In the genomic region with DNA sequence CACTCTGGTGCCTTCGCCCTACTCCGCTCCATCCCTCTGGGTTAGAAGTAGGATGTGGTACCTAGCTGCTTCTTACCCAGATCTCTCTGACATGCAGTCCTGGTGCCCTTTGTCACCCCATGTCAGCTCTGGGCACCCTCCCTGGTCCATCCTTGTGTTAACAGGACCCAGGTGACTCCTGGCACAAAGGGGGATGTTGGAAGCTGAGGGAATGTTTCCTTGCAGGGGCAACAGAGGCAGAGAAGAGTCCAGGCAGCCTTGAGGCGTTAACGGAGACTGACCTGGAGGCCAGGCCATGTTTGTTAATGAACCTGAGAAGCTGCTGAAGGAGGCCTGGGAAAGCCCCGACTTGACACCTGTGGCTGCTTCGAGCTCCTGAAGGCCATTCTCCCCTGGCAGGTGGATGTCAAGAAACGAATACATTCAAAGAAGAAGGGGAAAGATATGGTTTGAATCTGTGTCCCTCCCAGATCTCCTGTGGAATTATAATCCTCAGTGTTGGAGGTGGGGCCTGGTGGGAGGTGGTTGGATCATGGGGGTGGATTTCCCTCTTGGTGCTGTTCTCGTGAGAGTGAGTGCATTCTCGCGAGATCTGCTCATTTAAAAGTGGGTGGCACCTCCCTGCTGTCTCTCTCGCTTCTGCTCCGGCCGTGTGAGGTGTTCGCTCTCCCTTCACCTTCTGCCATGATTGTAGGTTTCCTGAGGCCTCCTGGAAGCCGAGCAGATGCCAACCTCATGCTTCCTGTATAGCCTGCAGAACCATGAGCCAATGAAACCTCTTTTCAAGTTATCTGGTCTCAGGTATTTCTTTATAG, we compare ENCODE assay signal across 29 cellular contexts. TPM values are rescaled to one million over a fixed set of nuclear protein-coding genes. Genes with fewer than 3 reads are reported as not detected.
DNase-seq lines count a peak whose midpoint lies in the region; ATAC-seq, FAIRE-seq and TF ChIP-seq lines count a peak whose summit lies in the region.
"Had no signal": no experiment of that assay in that cellular context is flagged by ENCODE, and none has a peak within 500 bp of the region (broad histone marks: within the 10 kb centered on the region; RNA-seq: fewer than 3 reads in every experiment).

No MANE protein-coding gene starts in this region.

- no peaks in the 10 kb centered on the region for H3K9me1 ChIP-seq in K562 (ENCODE audit: control insufficient read depth, insufficient read depth, low read length)

- H3K36me3 Mint-ChIP-seq in MCF 10A (ENCODE audit: insufficient read depth, unreplicated experiment) = no peaks in the 10 kb centered on the region
- no peaks in the 10 kb centered on the region for H3K36me3 Mint-ChIP-seq in stimulated activated effector memory CD8-positive, alpha-beta T cell treated with anti-CD3 and anti-CD28 coated beads, Interleukin-12 subunit alpha, Interleukin-12 subunit beta, amount 100 ng/mL, for 72 hours
- H3K36me3 Mint-ChIP-seq: CD4-positive, CD25-positive, alpha-beta regulatory T cell had no signal

- peaks cover 12% of the 10 kb centered on the region for H3K27me3 Mint-ChIP-seq in MCF 10A (ENCODE audit: insufficient read depth, unreplicated experiment)

- no peaks in the 10 kb centered on the region for H3K79me2 ChIP-seq in K562 (ENCODE audit: control insufficient read depth, insufficient read depth, low read length)

- H3K9me3 ChIP-seq in K562 (replicated peaks; ENCODE audit: control insufficient read depth, insufficient read depth, low read depth, low read length) = no peaks in the 10 kb centered on the region
- H3K9me3 ChIP-seq: BLaER1 had no signal

- BruUV-seq in K562 (replicated peaks; lab: Mats Ljungman, UMichigan) = no TSS peak
- BruUV-seq in MCF 10A (replicated peaks; lab: Mats Ljungman, UMichigan) = no TSS peak

- TF ChIP-seq CTCF in K562 (IDR thresholded peaks at IDR 0.05 in 2 of 3, conservative IDR thresholded peaks at IDR 0.05 in 1 of 3; ENCODE audit: insufficient read depth in 2 of 3, low read depth in 1 of 3, low read length in 3 of 3) (no peak), MCF 10A (IDR thresholded peaks at IDR 0.05; ENCODE audit: unreplicated experiment) (no peak)

- in situ Hi-C loops in K562 (cut with MboI) = no loop called here

- H4K20me1 ChIP-seq in K562 (replicated peaks; ENCODE audit: control insufficient read depth, insufficient read depth, low read length) = no peaks in the 10 kb centered on the region
- H4K20me1 ChIP-seq: BLaER1 had no signal

- H3K4me1 ChIP-seq in K562 (replicated peaks in 1 of 2; ENCODE audit: control insufficient read depth in 2 of 2, insufficient read depth in 2 of 2, low read length in 2 of 2) = no peaks in the 10 kb centered on the region; a peak in 1 of 5 replicates
- H3K4me1 ChIP-seq: BLaER1 had no signal

- no peaks in the 10 kb centered on the region for H3K36me3 ChIP-seq in K562 (ENCODE audit: control insufficient read depth, insufficient read depth, low read length)
- H3K36me3 ChIP-seq: BLaER1 had no signal

- no peak overlapping the region for H3K27ac ChIP-seq in K562 (ENCODE audit: extremely low read depth, low read depth, low read length)
- H3K27ac ChIP-seq: BLaER1, RWPE1, SK-N-MC had no signal

- H3K4me2 ChIP-seq in K562 (ENCODE audit: insufficient read depth, low read length) = peak overlapping the region; percentile 29; the same call in 1 of the 2 replicates
- H3K4me2 ChIP-seq: BLaER1 had no signal

- H3K4me3 ChIP-seq in K562 = no peak overlapping the region
- H3K4me3 ChIP-seq: BLaER1, SK-N-MC had no signal

- intact Hi-C loops in Right ventricle myocardium superior (cut with DNase I) = no loop called here
- intact Hi-C loops in left cardiac atrium (cut with DNase I) = no loop called here
- intact Hi-C loops in K562 (cut with micrococcal nuclease) = no loop called here
- intact Hi-C loops in sciatic nerve (cut with DNase I) = no loop called here
- intact Hi-C loops in MCF 10A (cut with micrococcal nuclease) = no loop called here

- no peak for FAIRE-seq in K562 (lab: Jason Lieb, UNC)
- FAIRE-seq: D721Med, GM18507, HTR-8/SVneo had no signal

- H2AFZ ChIP-seq in K562 (ENCODE audit: low read depth, low read length) = peak overlapping the region; percentile 43

- WGBS in K562 (ENCODE audit: insufficient coverage, low coverage, missing lambda C conversion rate) = 20% methylated on average over 11 of the region's 15 CpGs

- TF ChIP-seq POLR2A in K562 (conservative IDR thresholded peaks at IDR 0.05) = no peak

- CTCF ChIA-PET in K562 (lab: Yijun Ruan, JAX; ENCODE audit: low intra/inter-chr PET ratio) = no interaction called here
- CTCF ChIA-PET in MCF 10A (lab: Yijun Ruan, JAX) = interaction anchor here (0.5 kb wide), 1 partner anchor 22 kb away, joined by 3 read pairs; no protein-coding TSS in a partner anchor

- H3K9ac ChIP-seq in K562 (ENCODE audit: insufficient read depth in 1 of 2, low read depth in 2 of 2, low read length in 2 of 2) = no peak overlapping the region
- H3K9ac ChIP-seq: BLaER1 had no signal

- no peak for TF ChIP-seq RAD21 in K562 (CRISPR knock-in tag; conservative IDR thresholded peaks at IDR 0.05 in 1 of 2, IDR thresholded peaks at IDR 0.05 in 1 of 2)

- ATAC-seq in Right ventricle myocardium superior (ENCODE audit: poor library complexity) (no peak), left cardiac atrium (no peak), K562 (peak; percentile 90), sciatic nerve (no peak)
- no peak for ATAC-seq in stimulated activated effector memory CD8-positive, alpha-beta T cell treated with anti-CD3 and anti-CD28 coated beads, Interleukin-12 subunit alpha, Interleukin-12 subunit beta, amount 100 ng/mL, for 72 hours
- ATAC-seq: Panc1 had no signal

- POLR2A ChIA-PET in K562 (lab: Yijun Ruan, JAX) = interaction anchor here (0.6 kb wide), 1 partner anchor 338 kb away, joined by 3 read pairs; no protein-coding TSS in a partner anchor
- POLR2A ChIA-PET in MCF 10A (lab: Yijun Ruan, JAX) = interaction anchor here (0.7 kb wide), 1 partner anchor 550 kb away, joined by 3 read pairs; no protein-coding TSS in a partner anchor

- H3K27me3 ChIP-seq in K562 (ENCODE audit: control insufficient read depth in 2 of 2, insufficient read depth in 2 of 2, low read length in 2 of 2) = peaks cover 9 to 28% of the 10 kb centered on the region in 2 experiments; a peak in 4 of 5 replicates
- H3K27me3 ChIP-seq: BLaER1 had no signal

- H3K27ac Mint-ChIP-seq in MCF 10A (ENCODE audit: low read depth, unreplicated experiment) = no peak overlapping the region
- no peak overlapping the region for H3K27ac Mint-ChIP-seq in stimulated activated effector memory CD8-positive, alpha-beta T cell treated with anti-CD3 and anti-CD28 coated beads, Interleukin-12 subunit alpha, Interleukin-12 subunit beta, amount 100 ng/mL, for 72 hours
- H3K27ac Mint-ChIP-seq: CD4-positive, CD25-positive, alpha-beta regulatory T cell had no signal

- H3K4me1 Mint-ChIP-seq in MCF 10A (ENCODE audit: insufficient read depth, unreplicated experiment) = peaks cover 7% of the 10 kb centered on the region
- no peaks in the 10 kb centered on the region for H3K4me1 Mint-ChIP-seq in stimulated activated effector memory CD8-positive, alpha-beta T cell treated with anti-CD3 and anti-CD28 coated beads, Interleukin-12 subunit alpha, Interleukin-12 subunit beta, amount 100 ng/mL, for 72 hours
- H3K4me1 Mint-ChIP-seq: CD4-positive, CD25-positive, alpha-beta regulatory T cell had no signal

- no peak for TF ChIP-seq EP300 in K562 (IDR thresholded peaks at IDR 0.05; ENCODE audit: low read length)

- H3K9me3 Mint-ChIP-seq in MCF 10A (ENCODE audit: unreplicated experiment) = no peaks in the 10 kb centered on the region
- H3K9me3 Mint-ChIP-seq in stimulated activated effector memory CD8-positive, alpha-beta T cell treated with anti-CD3 and anti-CD28 coated beads, Interleukin-12 subunit alpha, Interleukin-12 subunit beta, amount 100 ng/mL, for 72 hours = no peaks in the 10 kb centered on the region
- H3K9me3 Mint-ChIP-seq: CD4-positive, CD25-positive, alpha-beta regulatory T cell had no signal

- H3K4me3 Mint-ChIP-seq in MCF 10A (ENCODE audit: unreplicated experiment) = no peak overlapping the region
- no peak overlapping the region for H3K4me3 Mint-ChIP-seq in stimulated activated effector memory CD8-positive, alpha-beta T cell treated with anti-CD3 and anti-CD28 coated beads, Interleukin-12 subunit alpha, Interleukin-12 subunit beta, amount 100 ng/mL, for 72 hours
- H3K4me3 Mint-ChIP-seq: CD4-positive, CD25-positive, alpha-beta regulatory T cell had no signal

- DNase-seq in Right ventricle myocardium superior (peak; percentile 17), left cardiac atrium (no peak), K562 (ENCODE audit: extremely low read depth in 1 of 4, low spot score in 3 of 4) (peak in 2 of 4 experiments; percentile 17 to 43), mesenteric fat pad (ENCODE audit: low spot score) (peak; percentile 51), sciatic nerve (ENCODE audit: low spot score) (peak; percentile 30), SHP77 (lab: John Stamatoyannopoulos, UW) (no peak), MCF 10A (ENCODE audit: unreplicated experiment) (no peak)
- DNase-seq in stimulated activated effector memory CD8-positive, alpha-beta T cell treated with anti-CD3 and anti-CD28 coated beads, Interleukin-12 subunit alpha, Interleukin-12 subunit beta, amount 100 ng/mL, for 72 hours (ENCODE audit: low spot score in 2 of 2) = no peak
- DNase-seq: 8988T; CD4-positive, CD25-positive, alpha-beta regulatory T cell; H7; KG1; NCI-H1048; NCI-H1417; NCI-H1694; NCI-H2029 treated with DMSO at 0.1 percent for 48 hours; NCI-H446 treated with DMSO at 0.1 percent for 48 hours; NCI-H526; NCI-H82; NK-92 treated with Interleukin-12 subunit alpha and Interleukin-12 subunit beta, amount 100 ng/mL, for 24 hours; SIG-M5 had no signal

RNA-seq across cellular contexts. Expression of gene NPPC, which starts 31.4 kb away (rescaled TPM):
- total RNA-seq in Right ventricle myocardium superior = 7.7 TPM
- total RNA-seq in left cardiac atrium = 1 to 10 TPM; 3.7 to 7.2 TPM
- total RNA-seq in K562 (2011; cell fraction: chromatin; rRNA removed; ENCODE audit: low replicate concordance) = not detected in 2 replicates
- total RNA-seq in K562 (2011; cell fraction: nucleolus; rRNA removed) = not detected in 2 replicates
- not detected in 2 replicates for total RNA-seq in K562 (2011; cell fraction: nucleoplasm; rRNA removed)
- total RNA-seq in K562 (2014; rRNA removed) = not detected in 2 replicates
- total RNA-seq in K562 (2014; rRNA removed; fragmentation: Illumina TruSeq; extraction: Trizol) = not detected in 2 replicates
- total RNA-seq in K562 (2015; rRNA removed; fragmentation: Illumina TruSeq; extraction: Trizol) = not detected in 2 replicates
- not detected in 2 replicates for total RNA-seq in K562 (2021)
- polyA plus RNA-seq in K562 (2011; rRNA removed) = not detected in 2 replicates
- polyA plus RNA-seq in K562 (2011; cell fraction: cytosol; rRNA removed) = not detected in 2 replicates
- polyA plus RNA-seq in K562 (2011; cell fraction: nucleus; rRNA removed) = not detected in 2 replicates
- polyA plus RNA-seq in K562 (2012) = not detected in 2 replicates
- polyA plus RNA-seq in K562 (2014; fragmentation: Illumina TruSeq; extraction: Trizol) = not detected in 2 replicates
- polyA plus RNA-seq in K562 (2014; fragmentation: Nextera tagmentation; extraction: Ambion mirVana) = not detected
- polyA plus RNA-seq in K562 (2014; rRNA removed) = not detected in 2 replicates
- polyA minus RNA-seq in K562 (2011; rRNA and poly(A)+ RNA removed) = not detected in 2 replicates
- not detected in 2 replicates for polyA minus RNA-seq in K562 (2011; cell fraction: cytosol; rRNA and poly(A)+ RNA removed)
- polyA minus RNA-seq in K562 (2011; cell fraction: nucleus; rRNA and poly(A)+ RNA removed) = not detected in 2 replicates
- total RNA-seq in mesenteric fat pad = 2.5 TPM
- total RNA-seq in sciatic nerve = 0.67 TPM
- not detected in 2 replicates for total RNA-seq in MCF 10A (2022)
- total RNA-seq: CD4-positive, CD25-positive, alpha-beta regulatory T cell had no signal
- polyA plus RNA-seq: AG04450; CD4-positive, CD25-positive, alpha-beta regulatory T cell had no signal

Comparison
In these comparisons a context has a peak if more than half of its experiments do, and no peak if none do; other contexts are left out.
1. DNase-seq: peak in Right ventricle myocardium superior (single experiment), mesenteric fat pad (single experiment) and sciatic nerve (single experiment); none in left cardiac atrium (single experiment), SHP77 (0 of 2), MCF 10A (single experiment) and stimulated activated effector memory CD8-positive, alpha-beta T cell treated with anti-CD3 and anti-CD28 coated beads, Interleukin-12 subunit alpha, Interleukin-12 subunit beta, amount 100 ng/mL, for 72 hours (0 of 2).